ENCODE assay signal across 7 cellular contexts in genomic region chr3:66998899-66999235, GRCh38. TPM values are rescaled to one million over a fixed set of nuclear protein-coding genes. Genes with fewer than 3 reads are reported as not detected.
DNase-seq lines count a peak whose midpoint lies in the region; ATAC-seq and TF ChIP-seq lines count a peak whose summit lies in the region.

No MANE protein-coding gene starts in this region.

- H3K27me3 ChIP-seq in HAP-1 (ENCODE audit: low read depth) (no peaks in the 10 kb centered on the region), right cardiac atrium (ENCODE audit: control insufficient read depth, insufficient read depth) (no peaks in the 10 kb centered on the region), spleen (replicated peaks in 1 of 7) (peaks cover 0 to 4% (median 0%) of the 10 kb centered on the region in 7 donors)

- ATAC-seq in right cardiac atrium, result no peak

- H3K4me1 ChIP-seq in HAP-1 (peaks cover 9% of the 10 kb centered on the region), right cardiac atrium (ENCODE audit: control insufficient read depth, insufficient read depth, low read length) (no peaks in the 10 kb centered on the region), spleen (peaks cover 4 to 62% (median 22%) of the 10 kb centered on the region in 6 donors)

- H3K36me3 ChIP-seq in HAP-1 (replicated peaks), result peaks cover 11% of the 10 kb centered on the region
- peaks cover 0 to 16% (median 7%) of the 10 kb centered on the region in 6 donors for H3K36me3 ChIP-seq in spleen

- peak overlapping the region; percentile 73 for H3K4me3 ChIP-seq in HAP-1
- H3K4me3 ChIP-seq in right cardiac atrium (ENCODE audit: low read length), result peak overlapping the region; percentile 77
- H3K4me3 ChIP-seq in spleen, result peak overlapping the region; percentile 91 to 100 (median 98)

- peaks cover 12% of the 10 kb centered on the region for H3K36me3 Mint-ChIP-seq in T-helper 2 cell treated with Interferon-gamma antibody and Interleukin-4, amounts not matched to agents 5 μg/mL and 100 μg/mL, for 36 hours (ENCODE audit: low read depth)

- in situ Hi-C loops in HAP-1 (cut with MboI; ENCODE audit: low sequenced_read_pairs), result no loop called here

- H3K4me1 Mint-ChIP-seq in T-helper 2 cell treated with Interferon-gamma antibody and Interleukin-4, amounts not matched to agents 5 μg/mL and 100 μg/mL, for 36 hours (ENCODE audit: low read depth), result peaks cover 23% of the 10 kb centered on the region

- H3K27ac Mint-ChIP-seq in T-helper 2 cell treated with Interferon-gamma antibody and Interleukin-4, amounts not matched to agents 5 μg/mL and 100 μg/mL, for 36 hours, result peak overlapping the region; percentile 73

- POLR2A ChIA-PET in GM10248 (lab: Yijun Ruan, JAX), result interaction anchor here (0.5 kb wide), 1 partner anchor 606 kb away, joined by 3 read pairs; no protein-coding TSS in a partner anchor

- H3K27ac ChIP-seq in right cardiac atrium (ENCODE audit: low read length) (peak overlapping the region; percentile 31), spleen (peak overlapping the region; percentile 71 to 94 (median 92))

- no peak for TF ChIP-seq POLR2A in spleen (IDR thresholded peaks at IDR 0.05)

- H3K27me3 Mint-ChIP-seq in T-helper 2 cell treated with Interferon-gamma antibody and Interleukin-4, amounts not matched to agents 5 μg/mL and 100 μg/mL, for 36 hours (ENCODE audit: low read depth), result peaks cover 18% of the 10 kb centered on the region

- WGBS in right cardiac atrium, result 3% methylated on average over 10 of the region's 10 CpGs
- 1 to 2% (median 1%) methylated on average over 10 of the region's 10 CpGs for WGBS in spleen, 5 donors

- peak overlapping the region; percentile 86 for H3K4me3 Mint-ChIP-seq in T-helper 2 cell treated with Interferon-gamma antibody and Interleukin-4, amounts not matched to agents 5 μg/mL and 100 μg/mL, for 36 hours

- no peak for TF ChIP-seq CTCF in spleen (IDR thresholded peaks at IDR 0.05 in 8 of 11, conservative IDR thresholded peaks at IDR 0.05 in 3 of 11)
- TF ChIP-seq CTCF in GM10248 (IDR thresholded peaks at IDR 0.05; ENCODE audit: control extremely low read depth, extremely low read depth, low read depth, missing control alignments), result no peak

- no peaks in the 10 kb centered on the region for H3K9me3 Mint-ChIP-seq in T-helper 2 cell treated with Interferon-gamma antibody and Interleukin-4, amounts not matched to agents 5 μg/mL and 100 μg/mL, for 36 hours

- intact Hi-C loops in right cardiac atrium (cut with DNase I), result no loop called here
- intact Hi-C loops in spleen (cut with DNase I; ENCODE audit: low total_unique reads), result no loop called here
- intact Hi-C loops in posterior vena cava (cut with DNase I), result loop anchor here in 1 of 2 donors (1.0 to 5.0 kb wide), 2 partner anchors 9 to 368 kb away; no protein-coding TSS in a partner anchor

- H3K9me3 ChIP-seq in HAP-1 (no peaks in the 10 kb centered on the region), right cardiac atrium (ENCODE audit: control insufficient read depth, low read length) (no peaks in the 10 kb centered on the region), spleen (no peaks in the 10 kb centered on the region)

- CTCF ChIA-PET in GM10248 (lab: Yijun Ruan, JAX), result interaction anchor here (1.5 to 2.0 kb wide), 3 partner anchors 9 to 26 kb away, joined by 8 to 13 read pairs (median 10); no protein-coding TSS in a partner anchor

- DNase-seq in HAP-1 (ENCODE audit: low spot score in 2 of 2) (peak in 1 of 2 experiments; percentile 11), right cardiac atrium (no peak), spleen (no peak), GM10248 (ENCODE audit: extremely low spot score) (no peak), posterior vena cava (ENCODE audit: low spot score) (no peak)
- DNase-seq in T-helper 2 cell treated with Interferon-gamma antibody and Interleukin-4, amounts not matched to agents 5 μg/mL and 100 μg/mL, for 36 hours (ENCODE audit: low spot score), result no peak
- DNase-seq in stimulated activated naive CD4-positive, alpha-beta T cell treated with Interleukin-2 at 50 U/mL for 16 hours (lab: John Stamatoyannopoulos, UW), result no peak

RNA-seq across cellular contexts. Expression of gene KBTBD8, which starts 0.8 kb away (rescaled TPM):
- total RNA-seq in right cardiac atrium (1 to 10 TPM; 5.5 to 7.1 (median 5.6) TPM), spleen (10 to 100 TPM; 11.9 to 31.9 (median 14.5) TPM), posterior vena cava (1 to 10 TPM; 1.9 to 2.3 TPM)
- polyA plus RNA-seq in right cardiac atrium (2.0 TPM), spleen (10 to 100 TPM in 2 of 3 donors, 1 to 10 TPM in 1; 9.8 to 10.5 (median 10.2) TPM)
